In genomic region chr19:39445258-39446071, GRCh38 we compare ENCODE assay signal across 1 cellular context.
A peak's percentile ranks its signal among the peaks of the same experiment; 100 is the strongest.
TF ChIP-seq lines count a peak whose summit lies in the region.

SUPT5H (plus strand) TSS chr19:39445582; CDS start chr19:39445891, 309 bp downstream.

TF ChIP-seq in HepG2, 621 proteins besides CTCF, POLR2A, EP300 and RAD21 (continued from another document and continues in another):
- peak; percentile 78; the same call in 1 of the 2 replicates for TF ChIP-seq ZNF280B (CRISPR knock-in tag; IDR thresholded peaks at IDR 0.05; ENCODE audit: borderline replicate concordance)
- peak; percentile 92 for TF ChIP-seq ZNF639 (CRISPR knock-in tag; conservative IDR thresholded peaks at IDR 0.05)
- peak; percentile 89 for TF ChIP-seq SRSF1 (optimal IDR thresholded peaks at IDR 0.05; ENCODE audit: low read depth, low read length)
- TF ChIP-seq DNMT3B (CRISPR knock-in tag; conservative IDR thresholded peaks at IDR 0.05), result peak; percentile 38; the same call in 1 of the 2 replicates
- no peak for TF ChIP-seq ZNF280D (CRISPR knock-in tag; IDR thresholded peaks at IDR 0.05)
- no peak for TF ChIP-seq XBP1 (CRISPR knock-in tag; IDR thresholded peaks at IDR 0.05)
- TF ChIP-seq CREBL2 (CRISPR knock-in tag; IDR thresholded peaks at IDR 0.05; ENCODE audit: borderline replicate concordance), result peak; percentile 96; the same call in 1 of the 2 replicates
- no peak for TF ChIP-seq SETDB1 (CRISPR knock-in tag; IDR thresholded peaks at IDR 0.05; ENCODE audit: borderline replicate concordance)
- no peak for TF ChIP-seq KLF13 (CRISPR knock-in tag; IDR thresholded peaks at IDR 0.05)
- TF ChIP-seq ZNF749 (CRISPR knock-in tag; IDR thresholded peaks at IDR 0.05; ENCODE audit: borderline replicate concordance), result no peak
- no peak for TF ChIP-seq E2F1 (CRISPR knock-in tag; IDR thresholded peaks at IDR 0.05)
- no peak for TF ChIP-seq ARID3A (IDR thresholded peaks at IDR 0.05; ENCODE audit: low read depth, low read length)
- peak; percentile 69; the same call in 1 of the 2 replicates for TF ChIP-seq ZNF839 (CRISPR knock-in tag; IDR thresholded peaks at IDR 0.05; ENCODE audit: borderline replicate concordance)
- TF ChIP-seq PRPF4 (IDR thresholded peaks at IDR 0.05; ENCODE audit: low read depth, low read length, poor library complexity, severe bottlenecking), result no peak
- TF ChIP-seq SALL1 (CRISPR knock-in tag; IDR thresholded peaks at IDR 0.05), result peak; percentile 91
- no peak for TF ChIP-seq FOXP4 (CRISPR knock-in tag; IDR thresholded peaks at IDR 0.05)
- TF ChIP-seq PLRG1 (conservative IDR thresholded peaks at IDR 0.05), result no peak
- TF ChIP-seq SPEN (CRISPR knock-in tag; IDR thresholded peaks at IDR 0.05; ENCODE audit: low read depth), result peak; percentile 98
- peak; percentile 72; the same call in 1 of the 2 replicates for TF ChIP-seq ZNF580 (CRISPR knock-in tag; IDR thresholded peaks at IDR 0.05; ENCODE audit: borderline replicate concordance, low read depth)
- TF ChIP-seq TIGD3 (CRISPR knock-in tag; IDR thresholded peaks at IDR 0.05; ENCODE audit: borderline replicate concordance), result no peak
- no peak for TF ChIP-seq NR3C1 (CRISPR knock-in tag; IDR thresholded peaks at IDR 0.05)
- peak; percentile 32; the same call in 1 of the 2 replicates for TF ChIP-seq ZNF460 (CRISPR knock-in tag; IDR thresholded peaks at IDR 0.05; ENCODE audit: borderline replicate concordance)
- TF ChIP-seq ZNF660 (CRISPR knock-in tag; IDR thresholded peaks at IDR 0.05; ENCODE audit: borderline replicate concordance, low read depth), result no peak
- TF ChIP-seq MLX (CRISPR knock-in tag; IDR thresholded peaks at IDR 0.05), result peak; percentile 41; the same call in 1 of the 2 replicates
- TF ChIP-seq MAF1 (CRISPR knock-in tag; IDR thresholded peaks at IDR 0.05; ENCODE audit: borderline replicate concordance), result no peak
- TF ChIP-seq NR1H2 (CRISPR knock-in tag; IDR thresholded peaks at IDR 0.05; ENCODE audit: borderline replicate concordance, low read depth), result no peak
- TF ChIP-seq SNRNP70 (IDR thresholded peaks at IDR 0.05; ENCODE audit: low read depth, low read length), result no peak
- 0 out of 2 replicates have a peak, but pooled peaks have one; percentile 76 for TF ChIP-seq ZNF766 (CRISPR knock-in tag; IDR thresholded peaks at IDR 0.05; ENCODE audit: borderline replicate concordance)
- no peak; the same call in 1 of the 2 replicates for TF ChIP-seq HOXA5 (CRISPR knock-in tag; IDR thresholded peaks at IDR 0.05)
- no peak for TF ChIP-seq LBX2 (CRISPR knock-in tag; IDR thresholded peaks at IDR 0.05; ENCODE audit: borderline replicate concordance)
- no peak for TF ChIP-seq ZBTB39 (CRISPR knock-in tag; IDR thresholded peaks at IDR 0.05)
- TF ChIP-seq RARA (CRISPR knock-in tag; IDR thresholded peaks at IDR 0.05), result peak; percentile 42; the same call in 1 of the 2 replicates
- no peak for TF ChIP-seq TRAFD1 (CRISPR knock-in tag; IDR thresholded peaks at IDR 0.05; ENCODE audit: borderline replicate concordance)
- no peak for TF ChIP-seq HNRNPH1 (optimal IDR thresholded peaks at IDR 0.05; ENCODE audit: low read depth, low read length)
- TF ChIP-seq HNF1B (CRISPR knock-in tag; IDR thresholded peaks at IDR 0.05), result peak; percentile 96
- TF ChIP-seq FOXM1 (CRISPR knock-in tag; IDR thresholded peaks at IDR 0.05), result no peak
- peak; percentile 71; the same call in 1 of the 2 replicates for TF ChIP-seq ZNF761 (CRISPR knock-in tag; conservative IDR thresholded peaks at IDR 0.05)
- no peak for TF ChIP-seq PHF21A (CRISPR knock-in tag; IDR thresholded peaks at IDR 0.05)
